ENCODE assay signal across 12 cellular contexts in the genomic region with DNA sequence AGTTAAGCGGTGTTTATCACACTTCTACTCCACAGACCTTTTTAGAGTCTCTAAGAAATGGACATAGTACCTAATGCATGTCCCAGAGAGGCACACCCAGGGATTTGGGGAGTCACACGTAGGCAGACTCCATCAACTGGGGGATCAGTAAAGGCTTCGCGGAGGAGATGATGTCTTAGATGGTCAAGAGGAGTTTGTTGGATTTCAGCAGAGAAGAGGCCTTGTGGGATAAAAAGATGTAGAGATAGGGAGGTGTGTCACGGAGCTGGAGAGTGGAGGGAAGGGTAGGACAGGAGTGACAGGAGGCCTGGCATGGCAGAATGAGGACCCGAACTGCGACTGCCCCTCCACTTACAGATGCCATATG. TPM values are rescaled to one million over a fixed set of nuclear protein-coding genes. Genes with fewer than 3 reads are reported as not detected.
DNase-seq lines count a peak whose midpoint lies in the region; ATAC-seq and TF ChIP-seq lines count a peak whose summit lies in the region.
"Had no signal": no experiment of that assay in that cellular context is flagged by ENCODE, and none has a peak within 500 bp of the region (broad histone marks: within the 10 kb centered on the region; RNA-seq: fewer than 3 reads in every experiment).

No MANE protein-coding gene starts in this region.

- no peak for TF ChIP-seq CTCF in heart right ventricle (IDR thresholded peaks at IDR 0.05)
- no peak for TF ChIP-seq CTCF in ovary (IDR thresholded peaks at IDR 0.05)

- no peak overlapping the region for H3K4me3 ChIP-seq in heart right ventricle
- no peak overlapping the region for H3K4me3 ChIP-seq in ovary
- H3K4me3 ChIP-seq in urinary bladder (ENCODE audit: low read depth, low read length), result no peak overlapping the region

- 91% methylated on average over 7 of the region's 7 CpGs for WGBS in heart right ventricle, 2 donors
- 80 to 87% (median 83%) methylated on average over 7 of the region's 7 CpGs for WGBS in ovary, 3 donors
- WGBS in urinary bladder, result 60% methylated on average over 7 of the region's 7 CpGs

- H3K36me3 ChIP-seq in heart right ventricle (peaks cover 0 to 72% (median 18%) of the 10 kb centered on the region in 9 donors), ovary (no peaks in the 10 kb centered on the region), urinary bladder (ENCODE audit: insufficient read depth) (no peaks in the 10 kb centered on the region)

- intact Hi-C loops in heart right ventricle (cut with DNase I), result loop anchor here in 2 of 10 donors (5.0 to 10.0 kb wide), 2 partner anchors 211 to 213 kb away; no protein-coding TSS in a partner anchor
- intact Hi-C loops in Right ventricle myocardium inferior (cut with DNase I), result no loop called here
- intact Hi-C loops in ovary (cut with DNase I), result loop anchor here in 1 of 4 donors (10.0 kb wide), 1 partner anchor 211 kb away; no protein-coding TSS in a partner anchor

- no peak for DNase-seq in heart right ventricle
- DNase-seq in Right ventricle myocardium inferior (ENCODE audit: missing footprints), result no peak
- DNase-seq in epithelial cell of prostate (ENCODE audit: low read depth, low spot score), result no peak
- no peak for DNase-seq in ovary
- DNase-seq in epidermal melanocyte (ENCODE audit: insufficient read length, low spot score), result no peak
- DNase-seq in amniotic stem cell (lab: John Stamatoyannopoulos, UW), result no peak
- DNase-seq: activated CD4-positive, CD25-positive, alpha-beta regulatory T cell; activated naive CD4-positive, alpha-beta T cell; stimulated activated naive CD4-positive, alpha-beta T cell had no signal

- TF ChIP-seq EP300 in ovary (IDR thresholded peaks at IDR 0.05), result no peak

- H3K9me3 ChIP-seq in heart right ventricle (no peaks in the 10 kb centered on the region), ovary (no peaks in the 10 kb centered on the region)

- H3K27me3 ChIP-seq in heart right ventricle (no peaks in the 10 kb centered on the region), ovary (no peaks in the 10 kb centered on the region)

- H3K4me1 ChIP-seq in heart right ventricle (peaks cover 19 to 91% (median 56%) of the 10 kb centered on the region in 9 donors), ovary (ENCODE audit: insufficient read depth) (peaks cover 16% of the 10 kb centered on the region), urinary bladder (ENCODE audit: insufficient read depth) (peaks cover 2% of the 10 kb centered on the region)

- TF ChIP-seq POLR2A in ovary (IDR thresholded peaks at IDR 0.05), result no peak

- H3K27ac ChIP-seq in heart right ventricle (peak overlapping the region in 8 of 10 donors; percentile 32 to 82 (median 63)), epithelial cell of prostate (peak overlapping the region; percentile 73), ovary (peak overlapping the region; percentile 2 to 27), urinary bladder (ENCODE audit: low read depth) (peak overlapping the region; percentile 76)
- H3K27ac ChIP-seq: HL-60 had no signal

- ATAC-seq in heart right ventricle, result peak in 1 of 8 donors; percentile 4
- ATAC-seq in Right ventricle myocardium inferior, result no peak
- ATAC-seq in GM19463 (IDR thresholded peaks at IDR 0.05; ENCODE audit: unreplicated experiment), result no peak

RNA-seq across cellular contexts. Expression of gene DYNLRB1, which starts 9.1 kb away (rescaled TPM):
- total RNA-seq in heart right ventricle, result 100 to 1,000 TPM; 132 to 187 (median 148) TPM
- 100 to 1,000 TPM; 253 to 408 TPM for polyA plus RNA-seq in heart right ventricle
- total RNA-seq in Right ventricle myocardium inferior, result 172 TPM
- total RNA-seq in ovary, result 100 to 1,000 TPM in 6 of 7 donors, 10 to 100 TPM in 1; 79.9 to 128 (median 121) TPM
- polyA plus RNA-seq in ovary, result 100 to 1,000 TPM; 151 to 319 TPM
- total RNA-seq in urinary bladder, result 36.2 TPM
- 248 TPM for polyA plus RNA-seq in urinary bladder

RNA-seq across cellular contexts. Expression of gene MAP1LC3A, which starts 33.2 kb away (rescaled TPM):
- 100 to 1,000 TPM in 2 of 10 donors, 10 to 100 TPM in 8; 61.7 to 137 (median 74.6) TPM for total RNA-seq in heart right ventricle
- polyA plus RNA-seq in heart right ventricle, result 100 to 1,000 TPM in 1 of 2 donors, 10 to 100 TPM in 1; 61.5 to 133 TPM
- total RNA-seq in Right ventricle myocardium inferior, result 112 TPM
- total RNA-seq in ovary, result 10 to 100 TPM; 27.2 to 66.1 (median 36.0) TPM
- polyA plus RNA-seq in ovary, result 10 to 100 TPM in 1 of 2 donors, 1 to 10 TPM in 1; 3.4 to 57.2 TPM
- total RNA-seq in urinary bladder, result 11.4 TPM
- polyA plus RNA-seq in urinary bladder, result 88.4 TPM

Comparison
In these comparisons a context has a peak if more than half of its experiments do, and no peak if none do; other contexts are left out.
1. H3K27ac ChIP-seq: peak in every context shown above with its lines; median percentile 76 in urinary bladder; 73 in epithelial cell of prostate; 63 in heart right ventricle; 14 in ovary.